Comparison of ENCODE assay signal across 14 cellular contexts in the genomic region with DNA sequence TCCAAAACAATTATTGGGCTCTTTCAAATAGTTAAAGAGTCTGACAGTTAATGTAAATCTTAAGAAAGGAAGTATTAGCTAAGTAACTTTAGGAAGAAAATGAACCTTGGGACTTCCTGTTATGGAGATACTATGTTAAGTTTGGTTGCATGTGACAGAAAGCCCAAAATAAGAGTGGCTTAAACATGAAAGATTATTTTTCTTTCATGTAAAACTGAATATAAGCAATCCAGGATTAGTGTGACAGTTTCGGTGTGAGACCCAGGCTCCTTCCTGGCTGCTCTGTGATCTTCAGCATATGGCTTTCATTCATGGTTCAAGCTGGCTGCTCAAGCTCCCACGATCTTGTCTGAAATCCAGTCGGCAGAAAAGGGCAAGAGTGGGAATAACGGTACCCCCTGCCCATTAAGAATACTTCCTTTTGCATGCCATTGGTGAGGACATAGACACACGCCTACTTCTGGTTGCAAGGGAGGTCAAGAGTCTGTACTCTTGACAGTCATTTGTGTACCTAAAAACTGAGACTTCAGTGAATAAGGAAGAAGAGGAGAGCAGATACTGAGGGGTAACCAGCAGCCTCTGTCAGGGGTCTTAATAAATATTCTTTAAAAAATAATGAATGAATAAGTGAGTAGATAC. TPM values are rescaled to one million over a fixed set of nuclear protein-coding genes. Genes with fewer than 3 reads are reported as not detected.
DNase-seq lines count a peak whose midpoint lies in the region; ATAC-seq, FAIRE-seq and TF ChIP-seq lines count a peak whose summit lies in the region.
"Had no signal": no experiment of that assay in that cellular context is flagged by ENCODE, and none has a peak within 500 bp of the region (broad histone marks: within the 10 kb centered on the region; RNA-seq: fewer than 3 reads in every experiment).

No MANE protein-coding gene starts in this region.

- H3K4me1 Mint-ChIP-seq in activated T-cell treated with anti-CD3 and anti-CD28 coated beads, Interleukin-2, amount 50 U/mL, for 4 hours (ENCODE audit: low read depth), result peaks cover 48% of the 10 kb centered on the region
- peaks cover 54% of the 10 kb centered on the region for H3K4me1 Mint-ChIP-seq in activated T-helper 1 cell treated with anti-CD3 and anti-CD28 coated beads, Interleukin-12 subunit alpha, Interleukin-12 subunit beta, Interleukin-2, Interleukin-4 antibody, amounts not matched to agents 30 ng/mL and 10 ng/mL and 1 ng/mL, durations not matched to agents 14 hours and 24 hours and 36 hours (ENCODE audit: low read depth)

- no peaks in the 10 kb centered on the region for H3K27me3 Mint-ChIP-seq in activated T-cell treated with anti-CD3 and anti-CD28 coated beads, Interleukin-2, amount 50 U/mL, for 4 hours (ENCODE audit: low read depth)
- H3K27me3 Mint-ChIP-seq in activated T-helper 1 cell treated with anti-CD3 and anti-CD28 coated beads, Interleukin-12 subunit alpha, Interleukin-12 subunit beta, Interleukin-2, Interleukin-4 antibody, amounts not matched to agents 30 ng/mL and 10 ng/mL and 1 ng/mL, durations not matched to agents 14 hours and 24 hours and 36 hours (ENCODE audit: insufficient read depth), result peaks cover 2% of the 10 kb centered on the region

- H2AFZ ChIP-seq in SK-N-SH (ENCODE audit: low read depth), result no peak overlapping the region

- peaks cover 3% of the 10 kb centered on the region for H3K36me3 Mint-ChIP-seq in activated T-cell treated with anti-CD3 and anti-CD28 coated beads, Interleukin-2, amount 50 U/mL, for 4 hours (ENCODE audit: insufficient read depth)
- peaks cover 10% of the 10 kb centered on the region for H3K36me3 Mint-ChIP-seq in activated T-helper 1 cell treated with anti-CD3 and anti-CD28 coated beads, Interleukin-12 subunit alpha, Interleukin-12 subunit beta, Interleukin-2, Interleukin-4 antibody, amounts not matched to agents 30 ng/mL and 10 ng/mL and 1 ng/mL, durations not matched to agents 14 hours and 24 hours and 36 hours (ENCODE audit: low read depth)

- H3K9ac ChIP-seq in SK-N-SH, result no peak overlapping the region

- POLR2A ChIA-PET in SK-N-SH (lab: Yijun Ruan, JAX), result no interaction called here

- H3K4me1 ChIP-seq in small intestine (ENCODE audit: control insufficient read depth in 2 of 2, insufficient read depth in 1 of 2, low read depth in 1 of 2, low read length in 1 of 2) (peaks cover 6 to 8% of the 10 kb centered on the region in 2 donors), SK-N-SH (ENCODE audit: control insufficient read depth in 1 of 2, insufficient read depth in 2 of 2, low read depth in 1 of 2, low read length in 1 of 2) (peaks cover 0 to 5% of the 10 kb centered on the region in 2 experiments; a peak in 2 of 4 replicates)

- H3K27ac ChIP-seq in small intestine (ENCODE audit: low read depth in 1 of 2, low read length in 1 of 2) (no peak overlapping the region), SK-N-SH (ENCODE audit: low read depth in 2 of 2, low read length in 1 of 2) (no peak overlapping the region)
- H3K27ac ChIP-seq: epithelial cell of prostate, thyroid gland had no signal

- TF ChIP-seq CTCF in SK-N-SH (IDR thresholded peaks at IDR 0.05), result no peak

- H3K9me2 ChIP-seq in SK-N-SH, result no peaks in the 10 kb centered on the region

- intact Hi-C loops in activated T-helper 1 cell treated with anti-CD3 and anti-CD28 coated beads, Interleukin-12 subunit alpha, Interleukin-12 subunit beta, Interleukin-2, Interleukin-4 antibody, amounts not matched to agents 30 ng/mL and 10 ng/mL and 1 ng/mL, durations not matched to agents 14 hours and 24 hours and 36 hours (cut with micrococcal nuclease), result loop anchor here (2.0 to 10.0 kb wide), 10 partner anchors 51 to 1716 kb away; partner anchors contain the start of genes CCDC184, CCNT1, RAPGEF3 and SCAF11

- no peak overlapping the region for H3K4me2 ChIP-seq in SK-N-SH

- no peaks in the 10 kb centered on the region for H3K9me3 Mint-ChIP-seq in activated T-cell treated with anti-CD3 and anti-CD28 coated beads, Interleukin-2, amount 50 U/mL, for 4 hours
- no peaks in the 10 kb centered on the region for H3K9me3 Mint-ChIP-seq in activated T-helper 1 cell treated with anti-CD3 and anti-CD28 coated beads, Interleukin-12 subunit alpha, Interleukin-12 subunit beta, Interleukin-2, Interleukin-4 antibody, amounts not matched to agents 30 ng/mL and 10 ng/mL and 1 ng/mL, durations not matched to agents 14 hours and 24 hours and 36 hours
- H3K9me3 Mint-ChIP-seq: H9 had no signal

- no peak overlapping the region for H3K27ac Mint-ChIP-seq in activated T-helper 1 cell treated with anti-CD3 and anti-CD28 coated beads, Interleukin-12 subunit alpha, Interleukin-12 subunit beta, Interleukin-2, Interleukin-4 antibody, amounts not matched to agents 30 ng/mL and 10 ng/mL and 1 ng/mL, durations not matched to agents 14 hours and 24 hours and 36 hours
- H3K27ac Mint-ChIP-seq: H9 had no signal

- H3K36me3 ChIP-seq in small intestine (ENCODE audit: control insufficient read depth in 2 of 2, insufficient read depth in 2 of 2, low read length in 2 of 2), result peaks cover 0 to 2% of the 10 kb centered on the region in 2 donors
- H3K36me3 ChIP-seq in SK-N-SH (replicated peaks in 1 of 2; ENCODE audit: control insufficient read depth in 1 of 2, insufficient read depth in 2 of 2, low read length in 1 of 2), result no peaks in the 10 kb centered on the region
- H3K36me3 ChIP-seq: thyroid gland had no signal

- H4K20me1 ChIP-seq in SK-N-SH (ENCODE audit: insufficient read depth), result no peaks in the 10 kb centered on the region

- 44 to 52% (median 51%) methylated on average over 5 of the region's 5 CpGs for WGBS in small intestine, 3 donors
- WGBS in SK-N-SH (ENCODE audit: low lambda C conversion rate), result 60% methylated on average over 5 of the region's 5 CpGs

- H3K27me3 ChIP-seq in small intestine (ENCODE audit: control insufficient read depth in 2 of 2, insufficient read depth in 2 of 2, low read length in 2 of 2), result no peaks in the 10 kb centered on the region
- no peaks in the 10 kb centered on the region for H3K27me3 ChIP-seq in SK-N-SH (ENCODE audit: insufficient read depth)
- H3K27me3 ChIP-seq: thyroid gland had no signal

- no peaks in the 10 kb centered on the region for H3K9me3 ChIP-seq in small intestine (ENCODE audit: control insufficient read depth, low read depth)
- H3K9me3 ChIP-seq in SK-N-SH, result no peaks in the 10 kb centered on the region
- H3K9me3 ChIP-seq: thyroid gland had no signal

- TF ChIP-seq EP300 in SK-N-SH (IDR thresholded peaks at IDR 0.05; ENCODE audit: borderline replicate concordance in 1 of 2, low read depth in 1 of 2, low read length in 1 of 2), result no peak

- H3K4me3 Mint-ChIP-seq in activated T-cell treated with anti-CD3 and anti-CD28 coated beads, Interleukin-2, amount 50 U/mL, for 4 hours, result peak overlapping the region; percentile 33
- peak overlapping the region; percentile 73 for H3K4me3 Mint-ChIP-seq in activated T-helper 1 cell treated with anti-CD3 and anti-CD28 coated beads, Interleukin-12 subunit alpha, Interleukin-12 subunit beta, Interleukin-2, Interleukin-4 antibody, amounts not matched to agents 30 ng/mL and 10 ng/mL and 1 ng/mL, durations not matched to agents 14 hours and 24 hours and 36 hours
- H3K4me3 Mint-ChIP-seq: H9 had no signal

- no peak for ATAC-seq in activated T-cell treated with anti-CD3 and anti-CD28 coated beads, Interleukin-2, amount 50 U/mL, for 4 hours
- no peak for ATAC-seq in HG02588 (IDR thresholded peaks at IDR 0.05; ENCODE audit: unreplicated experiment)
- ATAC-seq: SK-N-SH treated with all-trans-retinoic acid at 6 μM for 48 hours had no signal

- H3F3A ChIP-seq in SK-N-SH (replicated peaks; ENCODE audit: insufficient read depth), result no peaks in the 10 kb centered on the region

- peaks cover 27% of the 10 kb centered on the region for H3K79me2 ChIP-seq in SK-N-SH (ENCODE audit: insufficient read depth)

- no peak for DNase-seq in activated T-cell treated with anti-CD3 and anti-CD28 coated beads, Interleukin-2, amount 50 U/mL, for 4 hours
- no peak for DNase-seq in activated T-cell treated with anti-CD3 and anti-CD28 coated beads, Interleukin-2, amount 50 U/mL, for 1 hour
- DNase-seq in KG1 (lab: John Stamatoyannopoulos, UW) (peak; percentile 10), small intestine (peak; percentile 21), SK-N-SH (no peak), DMS79 treated with DMSO at 0.1 percent for 48 hours (lab: John Stamatoyannopoulos, UW) (no peak)
- no peak for DNase-seq in activated T-helper 1 cell treated with anti-CD3 and anti-CD28 coated beads, Interleukin-12 subunit alpha, Interleukin-12 subunit beta, Interleukin-2, Interleukin-4 antibody, amounts not matched to agents 30 ng/mL and 10 ng/mL and 1 ng/mL, durations not matched to agents 14 hours and 24 hours and 36 hours (ENCODE audit: low spot score)
- DNase-seq: H9, hippocampal formation, thyroid gland had no signal

- TF ChIP-seq RAD21 in SK-N-SH (IDR thresholded peaks at IDR 0.05; ENCODE audit: low read length), result no peak

- no peak for FAIRE-seq in small intestine (lab: Jason Lieb, UNC)
- FAIRE-seq: bronchial epithelial cell had no signal

- CTCF ChIA-PET in SK-N-SH (lab: Yijun Ruan, JAX), result interaction anchor here (1.1 to 43.0 kb wide), 4 partner anchors 8 to 129 kb away, joined by 3 to 1294 read pairs (median 212); partner anchors contain the start of gene SLC48A1

- no peak overlapping the region for H3K4me3 ChIP-seq in small intestine (ENCODE audit: low read depth in 1 of 2, low read length in 2 of 2)
- H3K4me3 ChIP-seq in SK-N-SH (ENCODE audit: low read depth in 2 of 2, low read length in 1 of 2), result no peak overlapping the region
- H3K4me3 ChIP-seq: thyroid gland had no signal

RNA-seq across cellular contexts. Expression of gene RPAP3, which starts 2.2 kb away (rescaled TPM):
- 10 to 100 TPM; 60.0 to 73.9 (median 61.2) TPM for total RNA-seq in activated T-cell treated with anti-CD3 and anti-CD28 coated beads, Interleukin-2, amount 50 U/mL, for 4 hours
- 61.2 and 64.9 TPM in 2 replicates for total RNA-seq in activated T-helper 1 cell treated with anti-CD3 and anti-CD28 coated beads, Interleukin-12 subunit alpha, Interleukin-12 subunit beta, Interleukin-2, Interleukin-4 antibody, amounts not matched to agents 30 ng/mL and 10 ng/mL and 1 ng/mL, durations not matched to agents 14 hours and 24 hours and 36 hours
- 10 to 100 TPM in 2 of 3 donors, 1 to 10 TPM in 1; 8.7 to 14.6 (median 14.2) TPM for polyA plus RNA-seq in small intestine
- polyA plus RNA-seq in SK-N-SH (2012; rRNA removed), result 6.7 and 9.3 TPM in 2 replicates
- 11.0 and 15.7 TPM in 2 replicates for polyA plus RNA-seq in SK-N-SH (2012; cell fraction: cytosol; rRNA removed)
- polyA plus RNA-seq in SK-N-SH (2012; cell fraction: nucleus; rRNA removed), result 2.4 and 7.6 TPM in 2 replicates

RNA-seq across cellular contexts. Expression of gene ENDOU, which starts 17.3 kb away (rescaled TPM):
- total RNA-seq in activated T-cell treated with anti-CD3 and anti-CD28 coated beads, Interleukin-2, amount 50 U/mL, for 4 hours, result under 1 TPM in 1 of 3 donors, not detected in 2; 0.14 TPM
- not detected in 2 replicates for total RNA-seq in activated T-helper 1 cell treated with anti-CD3 and anti-CD28 coated beads, Interleukin-12 subunit alpha, Interleukin-12 subunit beta, Interleukin-2, Interleukin-4 antibody, amounts not matched to agents 30 ng/mL and 10 ng/mL and 1 ng/mL, durations not matched to agents 14 hours and 24 hours and 36 hours
- polyA plus RNA-seq in small intestine (under 1 TPM in 1 of 3 donors, not detected in 2; 0.30 TPM), SK-N-SH (2012; rRNA removed) (not detected in 2 replicates)
- not detected in 2 replicates for polyA plus RNA-seq in SK-N-SH (2012; cell fraction: cytosol; rRNA removed)
- not detected in 2 replicates for polyA plus RNA-seq in SK-N-SH (2012; cell fraction: nucleus; rRNA removed)
- total RNA-seq: bronchial epithelial cell, H9 had no signal

RNA-seq across cellular contexts. Expression of gene RAPGEF3, which starts 50.7 kb away (rescaled TPM):
- total RNA-seq in activated T-cell treated with anti-CD3 and anti-CD28 coated beads, Interleukin-2, amount 50 U/mL, for 4 hours, result 1 to 10 TPM in 1 of 3 donors, under 1 TPM in 2; 0.55 to 1.3 (median 0.66) TPM
- 4.7 and 6.5 TPM in 2 replicates for total RNA-seq in activated T-helper 1 cell treated with anti-CD3 and anti-CD28 coated beads, Interleukin-12 subunit alpha, Interleukin-12 subunit beta, Interleukin-2, Interleukin-4 antibody, amounts not matched to agents 30 ng/mL and 10 ng/mL and 1 ng/mL, durations not matched to agents 14 hours and 24 hours and 36 hours
- polyA plus RNA-seq in small intestine (10 to 100 TPM in 1 of 3 donors, 1 to 10 TPM in 2; 2.5 to 19.8 (median 2.7) TPM), SK-N-SH (2012; rRNA removed) (0.90 and 0.93 TPM in 2 replicates)
- polyA plus RNA-seq in SK-N-SH (2012; cell fraction: cytosol; rRNA removed), result 0.23 and 0.42 TPM in 2 replicates
- 3.8 and 4.7 TPM in 2 replicates for polyA plus RNA-seq in SK-N-SH (2012; cell fraction: nucleus; rRNA removed)

Comparison
In these comparisons a context has a peak if more than half of its experiments do, and no peak if none do; other contexts are left out.
1. DNase-seq: peak in KG1 (single experiment) and small intestine (single experiment); none in activated T-cell treated with anti-CD3 and anti-CD28 coated beads, Interleukin-2, amount 50 U/mL, for 4 hours (single experiment), activated T-cell treated with anti-CD3 and anti-CD28 coated beads, Interleukin-2, amount 50 U/mL, for 1 hour (single experiment), activated T-helper 1 cell treated with anti-CD3 and anti-CD28 coated beads, Interleukin-12 subunit alpha, Interleukin-12 subunit beta, Interleukin-2, Interleukin-4 antibody, amounts not matched to agents 30 ng/mL and 10 ng/mL and 1 ng/mL, durations not matched to agents 14 hours and 24 hours and 36 hours (single experiment), SK-N-SH (single experiment) and DMS79 treated with DMSO at 0.1 percent for 48 hours (single experiment).